ENCODE assay signal across 20 cellular contexts in the genomic region with DNA sequence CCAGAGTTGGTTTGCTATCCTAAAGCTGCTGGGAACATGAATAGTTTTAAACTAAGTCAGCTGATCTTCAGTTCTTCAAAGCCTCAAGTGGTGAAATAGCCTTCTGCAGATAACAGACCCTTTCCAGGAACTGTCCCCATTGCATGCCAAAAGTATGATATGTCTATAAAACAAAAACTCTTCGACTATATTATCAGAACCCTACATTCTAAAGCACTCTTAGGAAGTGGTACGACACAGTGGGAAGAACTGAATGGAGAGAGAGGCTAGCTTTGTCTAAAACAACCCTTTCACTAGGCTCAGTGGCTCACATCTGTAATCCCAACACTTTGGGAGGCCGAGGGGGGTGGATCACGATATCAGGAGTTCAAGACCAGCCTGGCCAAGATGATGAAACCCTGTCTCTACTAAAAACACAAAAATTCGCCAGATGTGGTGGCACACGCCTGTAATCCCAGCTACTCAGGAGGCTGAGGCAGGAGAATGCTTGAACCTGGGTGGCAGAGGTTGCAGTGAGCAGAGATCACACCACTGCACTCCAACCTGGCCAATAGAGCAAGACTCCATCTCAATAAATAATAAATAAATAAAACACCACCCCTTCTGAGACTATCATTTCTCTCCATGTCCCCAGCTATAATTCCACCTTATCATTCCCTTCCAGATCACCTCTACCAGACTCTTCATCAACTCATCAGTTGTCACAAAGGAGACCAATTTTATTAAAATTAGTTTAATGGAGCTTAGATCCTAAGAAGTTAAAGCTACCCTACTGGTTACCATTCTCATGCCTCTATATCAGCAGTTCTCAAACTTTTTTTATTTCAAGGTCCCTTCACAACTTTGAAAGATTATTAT. TPM values are rescaled to one million over a fixed set of nuclear protein-coding genes. Genes with fewer than 3 reads are reported as not detected.
DNase-seq lines count a peak whose midpoint lies in the region; ATAC-seq and TF ChIP-seq lines count a peak whose summit lies in the region.
"Had no signal": no experiment of that assay in that cellular context is flagged by ENCODE, and none has a peak within 500 bp of the region (broad histone marks: within the 10 kb centered on the region; RNA-seq: fewer than 3 reads in every experiment).

No MANE protein-coding gene starts in this region.

- H2BK5ac ChIP-seq in IMR-90 (ENCODE audit: low read depth, low read length, poor library complexity, severe bottlenecking): no peak overlapping the region

- no peak overlapping the region for H4K91ac ChIP-seq in IMR-90 (ENCODE audit: insufficient read depth, low read depth, low read length)

- TF ChIP-seq RAD21 in IMR-90 (IDR thresholded peaks at IDR 0.05; ENCODE audit: low read length): no peak

- no peak overlapping the region for H2AFZ ChIP-seq in IMR-90 (replicated peaks; ENCODE audit: low read length, poor library complexity)
- H2AFZ ChIP-seq in osteoblast (ENCODE audit: low read length): no peak overlapping the region
- no peak overlapping the region for H2AFZ ChIP-seq in PC-9

- H3K4me2 ChIP-seq in IMR-90 (ENCODE audit: low read depth, low read length) (peak overlapping the region; percentile 54; the same call in 1 of the 2 replicates), osteoblast (ENCODE audit: insufficient read depth, low read length) (peak overlapping the region; percentile 0), PC-9 (no peak overlapping the region)

- H3K27me3 ChIP-seq in IMR-90 (ENCODE audit: control insufficient read depth, insufficient read depth, low read length) (no peaks in the 10 kb centered on the region), adipocyte (replicated peaks; ENCODE audit: control insufficient read depth, insufficient read depth, low read length) (no peaks in the 10 kb centered on the region), osteoblast (ENCODE audit: insufficient read depth, low read length) (peaks cover 2% of the 10 kb centered on the region), PC-9 (ENCODE audit: insufficient read depth, low read depth) (no peaks in the 10 kb centered on the region)
- H3K27me3 ChIP-seq: heart right ventricle had no signal

- no peak overlapping the region for H2AK5ac ChIP-seq in IMR-90 (ENCODE audit: low read depth, low read length)

- TF ChIP-seq POLR2A in IMR-90 (IDR thresholded peaks at IDR 0.05; ENCODE audit: low read depth, low read length): no peak

- H3K18ac ChIP-seq in IMR-90 (ENCODE audit: low read depth, low read length): peak overlapping the region; percentile 41; the same call in 1 of the 2 replicates

- no peak overlapping the region for H3K23ac ChIP-seq in IMR-90 (ENCODE audit: low read depth, low read length)

- H3K4me3 ChIP-seq in IMR-90 (ENCODE audit: insufficient read depth, low read depth, low read length) (no peak overlapping the region), adipocyte (ENCODE audit: low read length) (no peak overlapping the region), fibroblast of the aortic adventitia (ENCODE audit: low read depth, low read length) (no peak overlapping the region), osteoblast (ENCODE audit: insufficient read depth, low read length) (no peak overlapping the region), PC-9 (no peak overlapping the region)

- H4K8ac ChIP-seq in IMR-90 (ENCODE audit: low read depth in 2 of 2, low read length in 2 of 2): no peak overlapping the region

- no peak overlapping the region for H3K4ac ChIP-seq in IMR-90 (ENCODE audit: low read depth, low read length)

- H3K79me1 ChIP-seq in IMR-90 (ENCODE audit: low read depth in 1 of 2, low read length in 2 of 2): no peaks in the 10 kb centered on the region

- intact Hi-C loops in IMR-90 (cut with micrococcal nuclease): no loop called here
- intact Hi-C loops in PC-9 (cut with micrococcal nuclease; ENCODE audit: unreplicated experiment): no loop called here

- H3K4me1 ChIP-seq in IMR-90 (ENCODE audit: control insufficient read depth, insufficient read depth, low read length) (peaks cover 2% of the 10 kb centered on the region; the same call in 1 of the 2 replicates), adipocyte (ENCODE audit: control insufficient read depth, insufficient read depth, low read length) (peaks cover 11% of the 10 kb centered on the region), osteoblast (ENCODE audit: insufficient read depth, low read length) (peaks cover 5% of the 10 kb centered on the region), PC-9 (replicated peaks; ENCODE audit: insufficient read depth) (peaks cover 11% of the 10 kb centered on the region)

- H3F3A ChIP-seq in PC-9 (ENCODE audit: insufficient read depth, low read depth): peaks cover 12% of the 10 kb centered on the region; the same call in 1 of the 2 replicates

- WGBS in IMR-90 (ENCODE audit: extremely low coverage in 2 of 2, insufficient read length in 1 of 2), 2 experiments: no CpG with 5 or more reads among the region's 6 CpGs

- TF ChIP-seq CTCF in IMR-90 (conservative IDR thresholded peaks at IDR 0.05; ENCODE audit: low read depth, low read length) (no peak), fibroblast of the aortic adventitia (IDR thresholded peaks at IDR 0.05; ENCODE audit: insufficient read depth, low read length) (no peak), osteoblast (IDR thresholded peaks at IDR 0.05; ENCODE audit: extremely low read depth, low read depth, low read length) (no peak), PC-9 (conservative IDR thresholded peaks at IDR 0.05) (no peak)

- dilution Hi-C loops in IMR-90 (cut with HindIII; ENCODE audit: low sequenced_read_pairs, unreplicated experiment): no loop called here

- DNase-seq in IMR-90: peak; percentile 58
- peak; percentile 25 for DNase-seq in adipocyte (ENCODE audit: low read depth)
- DNase-seq in fibroblast of the aortic adventitia (ENCODE audit: low read depth): peak; percentile 80
- no peak for DNase-seq in osteoblast (ENCODE audit: insufficient read length, low spot score, missing footprints)
- no peak for DNase-seq in PC-9
- DNase-seq in DMS53 treated with DMSO at 0.1 percent for 48 hours (lab: John Stamatoyannopoulos, UW; ENCODE audit: unreplicated experiment): no peak
- DNase-seq: activated CD4-positive, alpha-beta T cell treated with anti-CD3 and anti-CD28 coated beads, Interleukin-2, amount 50 U/mL, for 1 hour; activated naive CD8-positive, alpha-beta T cell treated with anti-CD3 and anti-CD28 coated beads for 36 hours; naive thymus-derived CD4-positive, alpha-beta T cell; NCI-H1092 treated with DMSO at 0.1 percent for 48 hours; NCI-H187 treated with DMSO at 0.1 percent for 48 hours; NCI-H69; posterior cingulate gyrus; T-helper 2 cell had no signal

- ATAC-seq in IMR-90 (ENCODE audit: low read depth) (peak; percentile 35; the same call in 1 of the 2 replicates), GM18502 (IDR thresholded peaks at IDR 0.05; ENCODE audit: poor library complexity, unreplicated experiment) (no peak), GM19463 (IDR thresholded peaks at IDR 0.05; ENCODE audit: unreplicated experiment) (no peak)
- ATAC-seq: left lobe of liver; naive thymus-derived CD4-positive, alpha-beta T cell; WTC11 had no signal

- POLR2A ChIA-PET in IMR-90 (lab: Charles Lee; ENCODE audit: unreplicated experiment) (no interaction called here), PC-9 (lab: Charles Lee; ENCODE audit: unreplicated experiment) (no interaction called here)

- H2BK15ac ChIP-seq in IMR-90 (ENCODE audit: low read depth, low read length): no peak overlapping the region

- H3K9me2 ChIP-seq in PC-9 (ENCODE audit: insufficient read depth): no peaks in the 10 kb centered on the region

- H3K9me3 ChIP-seq in IMR-90 (ENCODE audit: control insufficient read depth, insufficient read depth, low read length) (no peaks in the 10 kb centered on the region), adipocyte (ENCODE audit: control insufficient read depth, low read length) (no peaks in the 10 kb centered on the region), osteoblast (ENCODE audit: low read depth, low read length) (no peaks in the 10 kb centered on the region), PC-9 (ENCODE audit: insufficient read depth, low read depth) (no peaks in the 10 kb centered on the region)
- H3K9me3 ChIP-seq: heart right ventricle had no signal

- H4K20me1 ChIP-seq in IMR-90 (ENCODE audit: insufficient read depth, low read length) (no peaks in the 10 kb centered on the region), osteoblast (ENCODE audit: insufficient read depth, low read length) (no peaks in the 10 kb centered on the region), PC-9 (ENCODE audit: insufficient read depth) (no peaks in the 10 kb centered on the region)

- BruUV-seq in IMR-90 (replicated peaks; lab: Mats Ljungman, UMichigan) (no TSS peak), PC-9 (replicated peaks; lab: Mats Ljungman, UMichigan) (no TSS peak)

- no peaks in the 10 kb centered on the region for H3K9me1 ChIP-seq in IMR-90 (ENCODE audit: insufficient read depth, low read length)

- H2BK120ac ChIP-seq in IMR-90 (ENCODE audit: low read depth, low read length): no peak overlapping the region

- no peaks in the 10 kb centered on the region for H3K79me2 ChIP-seq in osteoblast (ENCODE audit: insufficient read depth, low read length)
- H3K79me2 ChIP-seq in PC-9 (ENCODE audit: low read depth): no peaks in the 10 kb centered on the region

- H3K27ac ChIP-seq in IMR-90 (ENCODE audit: insufficient read depth, low read length) (peak overlapping the region; percentile 36; the same call in 1 of the 2 replicates), osteoblast (ENCODE audit: low read depth, low read length) (no peak overlapping the region), PC-9 (no peak overlapping the region)
- H3K27ac ChIP-seq: RWPE1 had no signal

- CTCF ChIA-PET in IMR-90 (lab: Yijun Ruan, JAX) (no interaction called here), PC-9 (lab: Charles Lee) (no interaction called here)

- H2BK20ac ChIP-seq in IMR-90 (ENCODE audit: low read depth, low read length): no peak overlapping the region

- H3K36me3 ChIP-seq in IMR-90 (ENCODE audit: control insufficient read depth, insufficient read depth, low read length): no peaks in the 10 kb centered on the region
- no peaks in the 10 kb centered on the region for H3K36me3 ChIP-seq in adipocyte (ENCODE audit: control insufficient read depth, insufficient read depth, low read length, severe bottlenecking)
- no peaks in the 10 kb centered on the region for H3K36me3 ChIP-seq in osteoblast (ENCODE audit: insufficient read depth, low read length)
- H3K36me3 ChIP-seq in PC-9 (ENCODE audit: low read depth): no peaks in the 10 kb centered on the region
- H3K36me3 ChIP-seq: heart right ventricle had no signal

- no peak overlapping the region for H3K56ac ChIP-seq in IMR-90 (ENCODE audit: extremely low read depth, insufficient read depth, low read length)

- no peak overlapping the region for H4K5ac ChIP-seq in IMR-90 (ENCODE audit: low read depth, low read length)

- no peak overlapping the region for H3K14ac ChIP-seq in IMR-90 (replicated peaks; ENCODE audit: low read depth, low read length)

- no peak overlapping the region for H2AK9ac ChIP-seq in IMR-90 (replicated peaks; ENCODE audit: low read depth, low read length, poor library complexity)

- H3K9ac ChIP-seq in IMR-90 (ENCODE audit: low read depth, low read length): no peak overlapping the region
- no peak overlapping the region for H3K9ac ChIP-seq in adipocyte (ENCODE audit: low read length)

- in situ Hi-C loops in IMR-90 (cut with MboI; ENCODE audit: low sequenced_read_pairs): no loop called here

RNA-seq across cellular contexts. Expression of a gene that starts 2.3 kb away (rescaled TPM):
- 21.7 and 23.5 TPM in 2 replicates for total RNA-seq in IMR-90 (2012; rRNA removed)
- 3.2 and 3.8 TPM in 2 replicates for polyA plus RNA-seq in IMR-90 (2012; rRNA removed)
- polyA plus RNA-seq in IMR-90 (2012; cell fraction: cytosol; rRNA removed): 1.2 and 1.3 TPM in 2 replicates
- 0.28 and 3.9 TPM in 2 replicates for polyA plus RNA-seq in IMR-90 (2012; cell fraction: nucleus; rRNA removed; ENCODE audit: low replicate concordance)
- 17.1 and 24.7 TPM in 2 replicates for total RNA-seq in fibroblast of the aortic adventitia (ENCODE audit: low replicate concordance)
- 23.2 and 28.9 TPM in 2 replicates for total RNA-seq in osteoblast
- 4.1 and 7.3 TPM in 2 replicates for total RNA-seq in PC-9 (2021)

Comparison
In these comparisons a context has a peak if more than half of its experiments do, and no peak if none do; other contexts are left out.
1. DNase-seq: peak in IMR-90 (single experiment), adipocyte (single experiment) and fibroblast of the aortic adventitia (single experiment); none in osteoblast (single experiment), PC-9 (0 of 2) and DMS53 treated with DMSO at 0.1 percent for 48 hours (single experiment).